ENCODE assay signal across 7 cellular contexts in the genomic region with DNA sequence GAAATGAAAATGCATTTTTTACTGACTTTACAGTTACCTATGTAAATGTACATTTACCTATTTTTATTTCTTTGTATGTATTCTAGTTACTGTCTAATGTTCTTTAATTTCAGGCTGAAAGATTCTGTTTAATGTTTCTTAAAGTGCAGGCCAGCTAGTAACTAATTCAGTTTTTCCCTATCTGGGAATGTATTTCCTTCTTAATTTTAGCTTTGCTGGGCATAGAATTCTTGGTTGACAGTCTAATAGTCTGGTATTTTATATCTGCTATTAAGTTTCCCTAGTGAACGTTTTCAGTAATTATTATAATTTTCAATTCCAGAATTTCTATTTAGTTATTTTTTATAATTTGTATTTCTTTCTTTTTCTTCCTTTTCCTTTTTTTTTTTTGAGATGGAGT.
"Had no signal": no experiment of that assay in that cellular context is flagged by ENCODE, and none has a peak within 500 bp of the region (broad histone marks: within the 10 kb centered on the region; RNA-seq: fewer than 3 reads in every experiment).

No MANE protein-coding gene starts in this region.

- H3K4me2 ChIP-seq: KMS-11 had no signal

- H3K9ac ChIP-seq: KMS-11 had no signal

- FAIRE-seq: HTR-8/SVneo, K562 had no signal

- DNase-seq: IMR-90, KBM-7, KG1 had no signal

- H3K27ac ChIP-seq: HL-60, KMS-11 had no signal

- ATAC-seq: K562 had no signal

- H3K4me3 ChIP-seq: K562 had no signal
